ENCODE assay signal across 30 cellular contexts in genomic region chr17:62673614-62674362, GRCh38.
"Had no signal": no experiment of that assay in that cellular context is flagged by ENCODE, and none has a peak within 500 bp of the region (broad histone marks: within the 10 kb centered on the region; RNA-seq: fewer than 3 reads in every experiment).

No MANE protein-coding gene starts in this region.

- ATAC-seq: activated CD8-positive, alpha-beta memory T cell treated with anti-CD3 and anti-CD28 coated beads, Interleukin-2, amount 10 ng/mL, durations not matched to agents 7 days and 5 days; activated CD8-positive, alpha-beta T cell treated with anti-CD3 and anti-CD28 coated beads for 36 hours; activated naive CD8-positive, alpha-beta T cell treated with anti-CD3 and anti-CD28 coated beads, Interleukin-2, amount 50 U/mL, for 24 hours; heart right ventricle; left lobe of liver; mucosa of descending colon; natural killer cell treated with Interleukin-12 subunit alpha and Interleukin-12 subunit beta and Interleukin-15 and Interleukin-18, amount 100 ng/mL, for 72 hours; stimulated activated naive B cell treated with anti-CD40 and anti-IgM and Interleukin-4, amounts not matched to agents 10 μg/mL and 1 μg/mL and 100 μg/mL, for 72 hours; upper lobe of right lung; WTC11 had no signal

- H3K4me1 ChIP-seq: prostate gland had no signal

- H3K27me3 ChIP-seq: esophagus squamous epithelium, heart right ventricle, neutrophil, ovary, stomach, suprapubic skin, tibial artery, upper lobe of right lung had no signal

- H3K4me3 ChIP-seq: esophagus squamous epithelium, heart right ventricle, mucosa of descending colon, ovary, prostate gland, smooth muscle cell, stomach, suprapubic skin, tibial artery, upper lobe of right lung had no signal

- DNase-seq: activated CD4-positive, alpha-beta T cell treated with anti-CD3 and anti-CD28 coated beads, Interleukin-2, amount 50 U/mL, for 1 hour; activated CD8-positive, alpha-beta memory T cell treated with anti-CD3 and anti-CD28 coated beads, Interleukin-2, amount 10 ng/mL, durations not matched to agents 7 days and 5 days; activated CD8-positive, alpha-beta T cell treated with anti-CD3 and anti-CD28 coated beads for 36 hours; activated naive CD8-positive, alpha-beta T cell treated with anti-CD3 and anti-CD28 coated beads, Interleukin-2, amount 50 U/mL, for 24 hours; activated T-cell treated with anti-CD3 and anti-CD28 coated beads, Interleukin-2, amount 50 U/mL, for 48 hours; amygdala; dermis blood vessel endothelial cell; effector CD4-positive, alpha-beta T cell; esophagus squamous epithelium; heart right ventricle; mucosa of descending colon; ovary; retina; stimulated activated CD4-positive, alpha-beta T cell treated with anti-CD3 and anti-CD28 coated beads, Interleukin-15, amount 100 ng/mL, for 24 hours; stimulated activated CD4-positive, alpha-beta T cell treated with anti-CD3 and anti-CD28 coated beads, Interleukin-2, amount 100 ng/mL, for 24 hours; stimulated activated naive B cell treated with anti-CD40 and anti-IgM and Interleukin-4, amounts not matched to agents 10 μg/mL and 1 μg/mL and 100 μg/mL, for 72 hours; stomach; T-helper 2 cell; tibial artery; upper lobe of right lung had no signal

- H3K4me2 ChIP-seq: smooth muscle cell had no signal

- FAIRE-seq: bronchial epithelial cell, colon had no signal

- H3K27ac ChIP-seq: epithelial cell of prostate, heart right ventricle, neutrophil, ovary, prostate gland, stomach, suprapubic skin, tibial artery, upper lobe of right lung had no signal

- H3K36me3 ChIP-seq: neutrophil, ovary, prostate gland had no signal

- H3K9me3 ChIP-seq: esophagus squamous epithelium, heart right ventricle, mucosa of descending colon, neutrophil, ovary, prostate gland, stomach, suprapubic skin, tibial artery, upper lobe of right lung had no signal
